ENCODE assay signal across 8 cellular contexts in genomic region chr2:131673400-131674173, GRCh38.
DNase-seq lines count a peak whose midpoint lies in the region; ATAC-seq lines count a peak whose summit lies in the region.

No MANE protein-coding gene starts in this region.

- H3K4me2 ChIP-seq in mesendoderm (ENCODE audit: low read length): no peak overlapping the region

- no peak overlapping the region for H4K5ac ChIP-seq in mesendoderm (ENCODE audit: low read length)

- H3K4me1 ChIP-seq in mesendoderm (ENCODE audit: control insufficient read depth, low read depth, low read length): no peaks in the 10 kb centered on the region

- POLR2A ChIA-PET in activated CD8-positive, alpha-beta T cell treated with anti-CD3 and anti-CD28 coated beads, Interleukin-2, amount 10 ng/mL, durations not matched to agents 7 days and 5 days (lab: Charles Lee): interaction anchor here (0.9 kb wide), 1 partner anchor 9 kb away, joined by 3 read pairs; no protein-coding TSS in a partner anchor

- H3K79me1 ChIP-seq in mesendoderm (ENCODE audit: low read length): no peaks in the 10 kb centered on the region

- H3K27ac ChIP-seq in mesendoderm (ENCODE audit: low read depth, low read length): no peak overlapping the region

- no peaks in the 10 kb centered on the region for H3K36me3 ChIP-seq in mesendoderm (ENCODE audit: control insufficient read depth, insufficient read depth, low read length)

- H2BK120ac ChIP-seq in mesendoderm (ENCODE audit: low read depth, low read length): no peak overlapping the region

- no peak overlapping the region for H2AK5ac ChIP-seq in mesendoderm (ENCODE audit: low read length)

- no peaks in the 10 kb centered on the region for H3K36me3 Mint-ChIP-seq in activated CD8-positive, alpha-beta T cell treated with anti-CD3 and anti-CD28 coated beads, Interleukin-2, amount 10 ng/mL, durations not matched to agents 7 days and 5 days (ENCODE audit: low read depth)
- no peaks in the 10 kb centered on the region for H3K36me3 Mint-ChIP-seq in effector memory CD8-positive, alpha-beta T cell (ENCODE audit: insufficient read depth)

- H3K4me1 Mint-ChIP-seq in activated CD8-positive, alpha-beta T cell treated with anti-CD3 and anti-CD28 coated beads, Interleukin-2, amount 10 ng/mL, durations not matched to agents 7 days and 5 days (ENCODE audit: low read depth): peaks cover 4% of the 10 kb centered on the region
- H3K4me1 Mint-ChIP-seq in effector memory CD8-positive, alpha-beta T cell (ENCODE audit: low read depth in 2 of 2): peaks cover 12 to 13% of the 10 kb centered on the region in 2 donors

- CTCF ChIA-PET in activated CD8-positive, alpha-beta T cell treated with anti-CD3 and anti-CD28 coated beads, Interleukin-2, amount 10 ng/mL, durations not matched to agents 7 days and 5 days (lab: Charles Lee): interaction anchor here (1.0 to 3.4 kb wide), 13 partner anchors 9 to 874 kb away, joined by 3 to 38 read pairs (median 5); partner anchors contain the start of gene MZT2A

- no peak overlapping the region for H2BK15ac ChIP-seq in mesendoderm (replicated peaks; ENCODE audit: low read depth)

- no peak overlapping the region for H3K23ac ChIP-seq in mesendoderm (ENCODE audit: low read length)

- peaks cover 20% of the 10 kb centered on the region for H3K27me3 Mint-ChIP-seq in activated CD8-positive, alpha-beta T cell treated with anti-CD3 and anti-CD28 coated beads, Interleukin-2, amount 10 ng/mL, durations not matched to agents 7 days and 5 days (ENCODE audit: low read depth)
- peaks cover 33 to 51% of the 10 kb centered on the region in 2 donors for H3K27me3 Mint-ChIP-seq in effector memory CD8-positive, alpha-beta T cell

- H3K27me3 ChIP-seq in mesendoderm (ENCODE audit: insufficient read depth, low read length, poor library complexity): no peaks in the 10 kb centered on the region

- H3K4me3 ChIP-seq in mesendoderm (ENCODE audit: low read length): no peak overlapping the region

- ATAC-seq in GM18870 (IDR thresholded peaks at IDR 0.05; ENCODE audit: unreplicated experiment) (peak; percentile 87), HG03108 (IDR thresholded peaks at IDR 0.05; ENCODE audit: unreplicated experiment) (peak; percentile 92)
- peak; percentile 80 for ATAC-seq in activated CD8-positive, alpha-beta T cell treated with anti-CD3 and anti-CD28 coated beads, Interleukin-2, amount 10 ng/mL, durations not matched to agents 7 days and 5 days
- ATAC-seq in effector memory CD8-positive, alpha-beta T cell (replicated peaks): peak; percentile 70

- no CpG with 5 or more reads among the region's 48 CpGs for WGBS in mesendoderm (ENCODE audit: extremely low coverage, insufficient coverage, low lambda C conversion rate)

- no peak overlapping the region for H3K27ac Mint-ChIP-seq in activated CD8-positive, alpha-beta T cell treated with anti-CD3 and anti-CD28 coated beads, Interleukin-2, amount 10 ng/mL, durations not matched to agents 7 days and 5 days
- H3K27ac Mint-ChIP-seq in effector memory CD8-positive, alpha-beta T cell: no peak overlapping the region

- H3K9me3 Mint-ChIP-seq in activated CD8-positive, alpha-beta T cell treated with anti-CD3 and anti-CD28 coated beads, Interleukin-2, amount 10 ng/mL, durations not matched to agents 7 days and 5 days (ENCODE audit: insufficient read depth): no peaks in the 10 kb centered on the region
- H3K9me3 Mint-ChIP-seq in effector memory CD8-positive, alpha-beta T cell: no peaks in the 10 kb centered on the region

- H3K4ac ChIP-seq in mesendoderm (ENCODE audit: low read depth, low read length): no peak overlapping the region

- H3K4me3 Mint-ChIP-seq in activated CD8-positive, alpha-beta T cell treated with anti-CD3 and anti-CD28 coated beads, Interleukin-2, amount 10 ng/mL, durations not matched to agents 7 days and 5 days: no peak overlapping the region
- peak overlapping the region; percentile 64 to 72 for H3K4me3 Mint-ChIP-seq in effector memory CD8-positive, alpha-beta T cell

- H3K56ac ChIP-seq in mesendoderm (ENCODE audit: low read length): peak overlapping the region; percentile 42

- H3K9ac ChIP-seq in mesendoderm (ENCODE audit: low read length): no peak overlapping the region

- H3K18ac ChIP-seq in mesendoderm (ENCODE audit: low read length): no peak overlapping the region

- H2BK5ac ChIP-seq in mesendoderm (ENCODE audit: low read length): no peak overlapping the region

- no peak overlapping the region for H4K8ac ChIP-seq in mesendoderm (ENCODE audit: low read depth, low read length)

- H3K79me2 ChIP-seq in mesendoderm (ENCODE audit: control insufficient read depth, insufficient read depth, low read length): no peaks in the 10 kb centered on the region

- DNase-seq in AML-193 (lab: John Stamatoyannopoulos, UW) (peak; percentile 29 to 57), NCI-H510A (lab: John Stamatoyannopoulos, UW) (peak; percentile 46), mesendoderm (peak; percentile 59)
- peak; percentile 76 for DNase-seq in activated CD8-positive, alpha-beta T cell treated with anti-CD3 and anti-CD28 coated beads, Interleukin-2, amount 10 ng/mL, durations not matched to agents 7 days and 5 days
- DNase-seq in effector memory CD8-positive, alpha-beta T cell: peak; percentile 51 to 57 (median 56)
- DNase-seq in stimulated activated CD8-positive, alpha-beta memory T cell treated with anti-CD3 and anti-CD28 coated beads, Interleukin-2, amount 100 ng/mL, for 48 hours (ENCODE audit: low read depth in 2 of 2): peak; percentile 52 to 62
